ENCODE assay signal across 8 cellular contexts in genomic region chr18:12377556-12378553, GRCh38. TPM values are rescaled to one million over a fixed set of nuclear protein-coding genes. Genes with fewer than 3 reads are reported as not detected.
A peak's percentile ranks its signal among the peaks of the same experiment; 100 is the strongest.
DNase-seq lines count a peak whose midpoint lies in the region; ATAC-seq and TF ChIP-seq lines count a peak whose summit lies in the region.

No MANE protein-coding gene starts in this region.

- no peak overlapping the region for H3K18ac ChIP-seq in trophoblast cell (ENCODE audit: low read length)

- intact Hi-C loops in A673 (cut with micrococcal nuclease; ENCODE audit: unreplicated experiment), result loop anchor here (2.0 kb wide), 1 partner anchor 29 kb away; the partner anchor contains the start of gene PRELID3A

- WGBS in trophoblast cell (ENCODE audit: extremely low coverage, insufficient coverage, insufficient read length), result no CpG with 5 or more reads among the region's 35 CpGs

- H2AFZ ChIP-seq in trophoblast cell (ENCODE audit: insufficient read depth, low read length, poor library complexity), result peak overlapping the region; percentile 90

- H2BK120ac ChIP-seq in trophoblast cell (ENCODE audit: insufficient read depth, low read length, poor library complexity), result peak overlapping the region; percentile 77

- TSS peak; percentile 93 for BruUV-seq in A673 (replicated peaks; lab: Mats Ljungman, UMichigan)

- H4K12ac ChIP-seq in trophoblast cell (ENCODE audit: low read depth, low read length), result peak overlapping the region; percentile 77

- peaks cover 32% of the 10 kb centered on the region for H3K79me2 ChIP-seq in trophoblast cell (ENCODE audit: control insufficient read depth, insufficient read depth, low read length, poor library complexity)

- H3K27me3 ChIP-seq in A673 (replicated peaks; ENCODE audit: insufficient read depth, low read depth, low read length, poor library complexity), result no peaks in the 10 kb centered on the region
- no peaks in the 10 kb centered on the region for H3K27me3 ChIP-seq in trophoblast cell (ENCODE audit: insufficient read depth, low read length)

- H3K14ac ChIP-seq in trophoblast cell (ENCODE audit: low read length), result peak overlapping the region; percentile 79

- H3K27ac ChIP-seq in A673 (ENCODE audit: low read depth, low read length, poor library complexity, severe bottlenecking) (peak overlapping the region; percentile 89), trophoblast cell (ENCODE audit: low read depth, low read length) (peak overlapping the region; percentile 99)

- H3K36me3 ChIP-seq in A673 (ENCODE audit: insufficient read depth, low read length, poor library complexity, severe bottlenecking) (no peaks in the 10 kb centered on the region), trophoblast cell (ENCODE audit: control insufficient read depth in 1 of 2, insufficient read depth in 2 of 2, low read length in 2 of 2) (no peaks in the 10 kb centered on the region)

- H2BK12ac ChIP-seq in trophoblast cell (ENCODE audit: low read length), result peak overlapping the region; percentile 79

- H3K79me1 ChIP-seq in trophoblast cell (ENCODE audit: low read length), result peaks cover 13% of the 10 kb centered on the region

- H3K4me3 ChIP-seq in A673 (ENCODE audit: low read depth, low read length, poor library complexity, severe bottlenecking) (peak overlapping the region; percentile 86), epithelial cell of esophagus (ENCODE audit: low read length) (peak overlapping the region; percentile 62), trophoblast cell (ENCODE audit: low read depth, low read length) (peak overlapping the region; percentile 69)

- peak; percentile 24 for ATAC-seq in GM18519 (IDR thresholded peaks at IDR 0.05; ENCODE audit: low FRiP score, unreplicated experiment)
- peak; percentile 69 for ATAC-seq in HG03045 (IDR thresholded peaks at IDR 0.05; ENCODE audit: unreplicated experiment)

- CTCF ChIA-PET in A673 (lab: Charles Lee), result interaction anchor here (0.7 to 1.2 kb wide), 2 partner anchors 50 to 141 kb away, joined by 6 to 12 read pairs; no protein-coding TSS in a partner anchor

- H3K9me3 ChIP-seq in A673 (ENCODE audit: low read depth, low read length, poor library complexity, severe bottlenecking) (no peaks in the 10 kb centered on the region), trophoblast cell (ENCODE audit: insufficient read depth, low read depth, low read length) (no peaks in the 10 kb centered on the region)

- TF ChIP-seq CTCF in A673 (conservative IDR thresholded peaks at IDR 0.05; ENCODE audit: low read depth, low read length), result 0 out of 2 replicates have a peak, but pooled peaks have one; percentile 17
- peak; percentile 43 for TF ChIP-seq CTCF in epithelial cell of esophagus (IDR thresholded peaks at IDR 0.05; ENCODE audit: insufficient read depth, low read depth, low read length, missing control alignments)

- POLR2A ChIA-PET in A673 (lab: Charles Lee; ENCODE audit: low non-redundant PET), result interaction anchor here (0.6 kb wide), 3 partner anchors 59 to 280 kb away, joined by 3 to 4 read pairs (median 3); partner anchors contain the start of gene SPIRE1

- H3K9ac ChIP-seq in trophoblast cell (ENCODE audit: low read length), result peak overlapping the region; percentile 4

- peak overlapping the region; percentile 65 for H3K4me2 ChIP-seq in trophoblast cell (ENCODE audit: low read length)

- DNase-seq in A673 (ENCODE audit: low spot score) (peak; percentile 9), epithelial cell of esophagus (ENCODE audit: low read depth) (peak; percentile 99), trophoblast cell (no peak), mesenteric fat pad (ENCODE audit: low spot score) (no peak), NCI-H1694 treated with DMSO at 0.1 percent for 48 hours (lab: John Stamatoyannopoulos, UW) (no peak)

- no peak overlapping the region for H2AK5ac ChIP-seq in trophoblast cell (ENCODE audit: low read length)

- no peak overlapping the region for H3K4ac ChIP-seq in trophoblast cell (ENCODE audit: low read depth, low read length)

- H4K91ac ChIP-seq in trophoblast cell (ENCODE audit: low read depth, low read length), result peak overlapping the region; percentile 59

- H2BK5ac ChIP-seq in trophoblast cell (ENCODE audit: low read depth, low read length, poor library complexity), result peak overlapping the region; percentile 95

- peak overlapping the region; percentile 82 for H4K8ac ChIP-seq in trophoblast cell (ENCODE audit: low read depth, low read length)

- peaks cover 9% of the 10 kb centered on the region for H3K4me1 ChIP-seq in A673 (ENCODE audit: insufficient read depth, low read length, poor library complexity, severe bottlenecking)
- peaks cover 8% of the 10 kb centered on the region in 2 experiments for H3K4me1 ChIP-seq in trophoblast cell (ENCODE audit: control insufficient read depth in 1 of 2, insufficient read depth in 2 of 2, low read length in 2 of 2)

- H3K23ac ChIP-seq in trophoblast cell (ENCODE audit: low read length), result no peak overlapping the region

TF ChIP-seq in PFSK-1, 5 proteins besides CTCF, POLR2A, EP300 and RAD21:
- TF ChIP-seq REST (IDR thresholded peaks at IDR 0.05; ENCODE audit: insufficient read depth in 1 of 2, low read depth in 2 of 2, low read length in 2 of 2) (peak in 1 of 2 experiments; percentile 51; a peak in 1 of 4 replicates), TAF1 (IDR thresholded peaks at IDR 0.05; ENCODE audit: borderline replicate concordance, insufficient read depth, low read length) (peak; percentile 80; the same call in 1 of the 2 replicates), FOXP2 (optimal IDR thresholded peaks at IDR 0.05; ENCODE audit: borderline replicate concordance, extremely low read depth, extremely low read length, insufficient read depth) (no peak)

RNA-seq across cellular contexts. Expression of gene AFG3L2, which starts 0.8 kb away (rescaled TPM):
- total RNA-seq in A673 (2021) (63.7 and 72.7 TPM in 2 replicates), mesenteric fat pad (44.8 TPM)
- 52.7 TPM for polyA plus RNA-seq in PFSK-1 (2012; ENCODE audit: insufficient read length, low read depth)
- 25.2 and 26.2 TPM in 2 replicates for polyA plus RNA-seq in trophoblast cell (2013)

RNA-seq across cellular contexts. Expression of gene PRELID3A, which starts 29.9 kb away (rescaled TPM):
- 11.3 and 12.9 TPM in 2 replicates for total RNA-seq in A673 (2021)
- polyA plus RNA-seq in PFSK-1 (2012; ENCODE audit: insufficient read length, low read depth), result 24.1 TPM
- polyA plus RNA-seq in trophoblast cell (2013), result 0.59 and 0.82 TPM in 2 replicates
- total RNA-seq in mesenteric fat pad, result 4.4 TPM

Comparison
In these comparisons a context has a peak if more than half of its experiments do, and no peak if none do; other contexts are left out.
1. DNase-seq: peak in A673 (single experiment) and epithelial cell of esophagus (single experiment); none in trophoblast cell (0 of 2), mesenteric fat pad (single experiment) and NCI-H1694 treated with DMSO at 0.1 percent for 48 hours (single experiment).
2. Peak in every context shown above with its lines, with median percentiles within 50 percentile points of each other: H3K4me3 ChIP-seq.